Comparison of ENCODE assay signal across 21 cellular contexts in the genomic region with DNA sequence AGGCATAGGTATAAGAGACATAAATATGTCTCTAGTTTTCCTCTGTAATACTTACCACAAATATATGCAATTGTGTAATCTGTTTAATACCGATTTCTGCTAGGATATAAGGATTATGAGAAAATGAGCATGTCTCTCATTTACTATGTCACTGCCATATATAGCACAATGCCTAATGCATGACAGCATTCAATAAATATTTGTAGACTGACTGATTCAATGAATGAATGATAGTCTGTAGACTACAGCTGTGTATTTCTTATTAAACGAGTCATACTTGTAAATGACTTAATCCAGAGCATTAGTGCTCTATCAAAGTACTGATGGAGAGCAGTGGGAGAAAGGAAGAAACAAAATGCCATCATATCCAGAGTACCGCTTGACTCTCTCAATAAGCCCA.
A peak's percentile ranks its signal among the peaks of the same experiment; 100 is the strongest.
DNase-seq lines count a peak whose midpoint lies in the region; ATAC-seq and TF ChIP-seq lines count a peak whose summit lies in the region.
"Had no signal": no experiment of that assay in that cellular context is flagged by ENCODE, and none has a peak within 500 bp of the region (broad histone marks: within the 10 kb centered on the region; RNA-seq: fewer than 3 reads in every experiment).

No MANE protein-coding gene starts in this region.

- H2AFZ ChIP-seq in SK-N-SH (ENCODE audit: low read depth), result no peak overlapping the region

- no peaks in the 10 kb centered on the region for H3K27me3 Mint-ChIP-seq in CD14-positive monocyte (ENCODE audit: low read depth in 3 of 3)
- no peaks in the 10 kb centered on the region for H3K27me3 Mint-ChIP-seq in endothelial cell (ENCODE audit: unreplicated experiment)
- H3K27me3 Mint-ChIP-seq: activated T-cell treated with anti-CD3 and anti-CD28 coated beads, Interleukin-2, amount 50 U/mL, for 24 hours had no signal

- DNase-seq in SK-N-SH, result no peak
- DNase-seq in RKO (ENCODE audit: low spot score), result peak; percentile 65
- peak; percentile 59 for DNase-seq in fibroblast of mammary gland (ENCODE audit: low read depth)
- DNase-seq in AG08395 (ENCODE audit: low spot score), result no peak
- no peak for DNase-seq in CD14-positive monocyte (ENCODE audit: low spot score)
- no peak for DNase-seq in HuH-7 (ENCODE audit: low spot score)
- no peak for DNase-seq in endothelial cell (ENCODE audit: low spot score)
- DNase-seq: 8988T; activated CD4-positive, alpha-beta T cell treated with anti-CD3 and anti-CD28 coated beads for 4 hours; activated naive CD4-positive, alpha-beta T cell; activated T-cell treated with anti-CD3 and anti-CD28 coated beads, Interleukin-2, amount 50 U/mL, for 24 hours; BE2C; brain microvascular endothelial cell; effector CD4-positive, alpha-beta T cell; NCI-H510A treated with DMSO at 0.1 percent for 48 hours; psoas muscle; stimulated activated CD8-positive, alpha-beta memory T cell treated with anti-CD3 and anti-CD28 coated beads, Interleukin-4, amount 100 ng/mL, for 48 hours; T-helper 2 cell; transverse colon had no signal

- H4K20me1 ChIP-seq in SK-N-SH (ENCODE audit: insufficient read depth), result no peaks in the 10 kb centered on the region

- peaks cover 0 to 3% of the 10 kb centered on the region in 2 experiments for H3K36me3 ChIP-seq in SK-N-SH (replicated peaks in 1 of 2; ENCODE audit: control insufficient read depth in 1 of 2, insufficient read depth in 2 of 2, low read length in 1 of 2)
- H3K36me3 ChIP-seq: BE2C, brain microvascular endothelial cell, esophagus muscularis mucosa, transverse colon had no signal

- no peaks in the 10 kb centered on the region for H3K36me3 Mint-ChIP-seq in CD14-positive monocyte
- no peaks in the 10 kb centered on the region for H3K36me3 Mint-ChIP-seq in endothelial cell (ENCODE audit: low read depth, unreplicated experiment)

- CTCF ChIA-PET in SK-N-SH (lab: Yijun Ruan, JAX), result interaction anchor here (1.2 kb wide), 1 partner anchor 559 kb away, joined by 4 read pairs; no protein-coding TSS in a partner anchor

- no peaks in the 10 kb centered on the region for H3K9me3 ChIP-seq in SK-N-SH
- H3K9me3 ChIP-seq: BE2C, esophagus muscularis mucosa, psoas muscle, transverse colon had no signal

- no peaks in the 10 kb centered on the region; the same call in 1 of the 2 replicates for H3K9me2 ChIP-seq in SK-N-SH

- H3K4me1 Mint-ChIP-seq in CD14-positive monocyte (peaks cover 7% of the 10 kb centered on the region), endothelial cell (ENCODE audit: unreplicated experiment) (peaks cover 25% of the 10 kb centered on the region)

- H3K4me3 Mint-ChIP-seq in CD14-positive monocyte (no peak overlapping the region), endothelial cell (ENCODE audit: unreplicated experiment) (no peak overlapping the region)
- H3K4me3 Mint-ChIP-seq: activated T-cell treated with anti-CD3 and anti-CD28 coated beads, Interleukin-2, amount 50 U/mL, for 24 hours had no signal

- H3K27ac Mint-ChIP-seq in CD14-positive monocyte, result no peak overlapping the region
- H3K27ac Mint-ChIP-seq in endothelial cell (ENCODE audit: unreplicated experiment), result no peak overlapping the region
- H3K27ac Mint-ChIP-seq: activated T-cell treated with anti-CD3 and anti-CD28 coated beads, Interleukin-2, amount 50 U/mL, for 24 hours had no signal

- 62% methylated on average over 3 of the region's 3 CpGs for WGBS in SK-N-SH (ENCODE audit: low lambda C conversion rate)

- POLR2A ChIA-PET in SK-N-SH (lab: Yijun Ruan, JAX), result no interaction called here

- peak overlapping the region in 1 of 2 experiments; percentile 5; a peak in 1 of 4 replicates for H3K27ac ChIP-seq in SK-N-SH (ENCODE audit: low read depth in 2 of 2, low read length in 1 of 2)
- H3K27ac ChIP-seq: brain microvascular endothelial cell, esophagus muscularis mucosa, psoas muscle, transverse colon had no signal

- H3K9ac ChIP-seq in SK-N-SH, result no peak overlapping the region

- intact Hi-C loops in CD14-positive monocyte (cut with micrococcal nuclease), result no loop called here

- H3K9me3 Mint-ChIP-seq in CD14-positive monocyte (no peaks in the 10 kb centered on the region), endothelial cell (ENCODE audit: unreplicated experiment) (no peaks in the 10 kb centered on the region)
- H3K9me3 Mint-ChIP-seq: activated T-cell treated with anti-CD3 and anti-CD28 coated beads, Interleukin-2, amount 50 U/mL, for 24 hours had no signal

- no peaks in the 10 kb centered on the region for H3K27me3 ChIP-seq in SK-N-SH (ENCODE audit: insufficient read depth)
- H3K27me3 ChIP-seq: BE2C, brain microvascular endothelial cell, esophagus muscularis mucosa, transverse colon had no signal

- TF ChIP-seq CTCF in SK-N-SH (IDR thresholded peaks at IDR 0.05), result no peak
- no peak for TF ChIP-seq CTCF in fibroblast of mammary gland (conservative IDR thresholded peaks at IDR 0.05; ENCODE audit: control insufficient read depth, insufficient read depth, low read depth, low read length)
- no peak for TF ChIP-seq CTCF in CD14-positive monocyte (IDR thresholded peaks at IDR 0.05)
- TF ChIP-seq CTCF in endothelial cell (IDR thresholded peaks at IDR 0.05; ENCODE audit: unreplicated experiment), result no peak

- no peak for TF ChIP-seq EP300 in SK-N-SH (IDR thresholded peaks at IDR 0.05; ENCODE audit: borderline replicate concordance in 1 of 2, low read depth in 1 of 2, low read length in 1 of 2)

- no peak overlapping the region for H3K4me3 ChIP-seq in SK-N-SH (ENCODE audit: low read depth in 2 of 2, low read length in 1 of 2)
- H3K4me3 ChIP-seq in fibroblast of mammary gland (ENCODE audit: control insufficient read depth, low read depth, low read length), result no peak overlapping the region
- H3K4me3 ChIP-seq: esophagus muscularis mucosa, psoas muscle, transverse colon had no signal

- peaks cover 16% of the 10 kb centered on the region for H3K79me2 ChIP-seq in SK-N-SH (ENCODE audit: insufficient read depth)

- peaks cover 5 to 22% of the 10 kb centered on the region in 2 experiments; a peak in 3 of 4 replicates for H3K4me1 ChIP-seq in SK-N-SH (ENCODE audit: control insufficient read depth in 1 of 2, insufficient read depth in 2 of 2, low read depth in 1 of 2, low read length in 1 of 2)

- TF ChIP-seq RAD21 in SK-N-SH (IDR thresholded peaks at IDR 0.05; ENCODE audit: low read length), result no peak

- H3K4me2 ChIP-seq in SK-N-SH, result no peak overlapping the region

- no peak; the same call in 2 of the 3 replicates for ATAC-seq in SK-N-SH treated with all-trans-retinoic acid at 6 μM for 48 hours

- no peaks in the 10 kb centered on the region for H3F3A ChIP-seq in SK-N-SH (replicated peaks; ENCODE audit: insufficient read depth)

TF ChIP-seq in SK-N-SH, 30 proteins besides CTCF, POLR2A, EP300 and RAD21 (continues in another document):
- TF ChIP-seq, protein P1, sequence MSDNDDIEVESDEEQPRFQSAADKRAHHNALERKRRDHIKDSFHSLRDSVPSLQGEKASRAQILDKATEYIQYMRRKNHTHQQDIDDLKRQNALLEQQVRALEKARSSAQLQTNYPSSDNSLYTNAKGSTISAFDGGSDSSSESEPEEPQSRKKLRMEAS (IDR thresholded peaks at IDR 0.05; ENCODE audit: low read depth), result no peak
- TF ChIP-seq NFIC (IDR thresholded peaks at IDR 0.05; ENCODE audit: borderline replicate concordance) (no peak), MXI1 (IDR thresholded peaks at IDR 0.05; ENCODE audit: low read depth, low read length) (no peak), NRF1 (IDR thresholded peaks at IDR 0.05; ENCODE audit: low read depth, low read length) (no peak), RCOR1 (IDR thresholded peaks at IDR 0.05; ENCODE audit: low read length) (no peak), FOXM1 (IDR thresholded peaks at IDR 0.05; ENCODE audit: low read depth) (no peak)
- TF ChIP-seq, protein P2, sequence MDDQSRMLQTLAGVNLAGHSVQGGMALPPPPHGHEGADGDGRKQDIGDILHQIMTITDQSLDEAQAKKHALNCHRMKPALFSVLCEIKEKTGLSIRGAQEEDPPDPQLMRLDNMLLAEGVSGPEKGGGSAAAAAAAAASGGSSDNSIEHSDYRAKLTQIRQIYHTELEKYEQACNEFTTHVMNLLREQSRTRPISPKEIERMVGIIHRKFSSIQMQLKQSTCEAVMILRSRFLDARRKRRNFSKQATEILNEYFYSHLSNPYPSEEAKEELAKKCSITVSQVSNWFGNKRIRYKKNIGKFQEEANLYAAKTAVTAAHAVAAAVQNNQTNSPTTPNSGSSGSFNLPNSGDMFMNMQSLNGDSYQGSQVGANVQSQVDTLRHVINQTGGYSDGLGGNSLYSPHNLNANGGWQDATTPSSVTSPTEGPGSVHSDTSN (IDR thresholded peaks at IDR 0.05), result 0 out of 2 replicates have a peak, but pooled peaks have one; percentile 9

TF ChIP-seq in SK-N-SH treated with all-trans-retinoic acid at 6 μM for 48 hours, 23 proteins besides CTCF, POLR2A, EP300 and RAD21 (continues in another document):
- TF ChIP-seq RARB (CRISPR knock-in tag; IDR thresholded peaks at IDR 0.05), result no peak
- TF ChIP-seq ISL1 (CRISPR knock-in tag; IDR thresholded peaks at IDR 0.05), result no peak
- TF ChIP-seq ZFP3 (CRISPR knock-in tag; IDR thresholded peaks at IDR 0.05), result no peak
- TF ChIP-seq ZC3H10 (CRISPR knock-in tag; IDR thresholded peaks at IDR 0.05), result no peak
- TF ChIP-seq TCF4 (CRISPR knock-in tag; IDR thresholded peaks at IDR 0.05; ENCODE audit: borderline replicate concordance), result no peak
- TF ChIP-seq GLIS3 (CRISPR knock-in tag; IDR thresholded peaks at IDR 0.05), result no peak
- TF ChIP-seq ZNF70 (CRISPR knock-in tag; IDR thresholded peaks at IDR 0.05), result no peak
- TF ChIP-seq PATZ1 (CRISPR knock-in tag; IDR thresholded peaks at IDR 0.05; ENCODE audit: borderline replicate concordance), result no peak
- no peak for TF ChIP-seq OSR1 (CRISPR knock-in tag; IDR thresholded peaks at IDR 0.05)
- no peak for TF ChIP-seq ARNTL (CRISPR knock-in tag; IDR thresholded peaks at IDR 0.05; ENCODE audit: borderline replicate concordance, low read depth)
- no peak for TF ChIP-seq BACH2 (CRISPR knock-in tag; IDR thresholded peaks at IDR 0.05; ENCODE audit: borderline replicate concordance)
- TF ChIP-seq PPARA (CRISPR knock-in tag; IDR thresholded peaks at IDR 0.05; ENCODE audit: borderline replicate concordance), result no peak
- TF ChIP-seq ZNF8 (CRISPR knock-in tag; IDR thresholded peaks at IDR 0.05), result no peak

Comparison
In these comparisons a context has a peak if more than half of its experiments do, and no peak if none do; other contexts are left out.
1. DNase-seq: peak in RKO (single experiment) and fibroblast of mammary gland (single experiment); none in SK-N-SH (single experiment), AG08395 (single experiment), CD14-positive monocyte (single experiment), HuH-7 (single experiment) and endothelial cell (single experiment).